In the genomic region with DNA sequence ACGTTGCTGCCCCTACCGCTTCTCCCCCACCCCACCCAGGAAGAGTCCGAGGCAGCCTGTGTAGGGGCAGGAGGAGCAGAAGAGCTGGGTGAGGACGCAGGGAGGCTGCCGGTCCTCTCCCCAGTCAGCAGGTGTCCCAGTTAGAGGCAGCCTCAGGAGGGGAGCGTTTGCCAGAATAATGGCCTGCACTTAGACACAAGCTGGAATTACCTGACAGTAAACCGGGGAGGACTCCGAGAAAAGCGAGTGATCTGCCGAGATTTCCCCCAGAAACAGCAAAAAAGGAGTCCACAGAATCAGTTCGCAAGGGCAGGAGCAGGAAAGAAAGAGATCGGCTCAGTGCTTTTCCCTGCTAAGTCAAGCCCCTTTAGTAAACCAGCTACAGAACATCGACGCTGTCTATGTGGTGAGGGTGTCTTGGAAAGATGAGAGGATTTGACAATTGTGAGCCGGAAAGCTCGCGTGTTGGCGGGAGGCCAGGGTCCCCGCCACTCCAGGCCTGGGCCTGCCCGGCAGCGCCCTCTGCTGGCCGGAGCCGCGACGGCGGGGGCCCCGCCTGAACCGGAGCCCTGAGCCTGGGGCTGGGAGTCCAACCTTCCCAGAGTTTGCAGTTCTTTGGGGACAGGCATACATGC, we compare ENCODE assay signal across 1 cellular context.
A peak's percentile ranks its signal among the peaks of the same experiment; 100 is the strongest.
TF ChIP-seq lines count a peak whose summit lies in the region.

No MANE protein-coding gene starts in this region.

TF ChIP-seq in HepG2, 621 proteins besides CTCF, POLR2A, EP300 and RAD21 (continued from another document):
- TF ChIP-seq PRDM4 (CRISPR knock-in tag; IDR thresholded peaks at IDR 0.05; ENCODE audit: borderline replicate concordance) (no peak), CREB1 (IDR thresholded peaks at IDR 0.05) (no peak), CREB1 (CRISPR knock-in tag; IDR thresholded peaks at IDR 0.05) (no peak), BRD4 (CRISPR knock-in tag; IDR thresholded peaks at IDR 0.05) (no peak), ZNF407 (CRISPR knock-in tag; IDR thresholded peaks at IDR 0.05; ENCODE audit: not compliant biosample characterization) (no peak), NBN (conservative IDR thresholded peaks at IDR 0.05) (no peak), SMAD1 (CRISPR knock-in tag; IDR thresholded peaks at IDR 0.05; ENCODE audit: borderline replicate concordance, low read depth) (peak; percentile 55; the same call in 1 of the 2 replicates), AGO1 (IDR thresholded peaks at IDR 0.05; ENCODE audit: low read depth, low read length, poor library complexity, severe bottlenecking) (no peak), ZSCAN25 (CRISPR knock-in tag; IDR thresholded peaks at IDR 0.05) (no peak), TEAD2 (CRISPR knock-in tag; IDR thresholded peaks at IDR 0.05) (no peak), NFE2 (CRISPR knock-in tag; IDR thresholded peaks at IDR 0.05) (no peak), ZNF749 (CRISPR knock-in tag; IDR thresholded peaks at IDR 0.05; ENCODE audit: borderline replicate concordance) (no peak), ELF1 (CRISPR knock-in tag; IDR thresholded peaks at IDR 0.05) (no peak), RBM22 (optimal IDR thresholded peaks at IDR 0.05; ENCODE audit: low read length) (no peak), ZNF557 (CRISPR knock-in tag; IDR thresholded peaks at IDR 0.05) (no peak), NFRKB (IDR thresholded peaks at IDR 0.05) (no peak), IKZF4 (CRISPR knock-in tag; IDR thresholded peaks at IDR 0.05; ENCODE audit: borderline replicate concordance, low read depth, not compliant biosample characterization) (no peak), NR2F1 (CRISPR knock-in tag; IDR thresholded peaks at IDR 0.05) (no peak), NRL (CRISPR knock-in tag; IDR thresholded peaks at IDR 0.05; ENCODE audit: borderline replicate concordance) (peak; percentile 77; the same call in 1 of the 2 replicates), KIAA2018 (CRISPR knock-in tag; IDR thresholded peaks at IDR 0.05; ENCODE audit: borderline replicate concordance) (peak; percentile 52; the same call in 1 of the 2 replicates), TGIF2 (CRISPR knock-in tag; IDR thresholded peaks at IDR 0.05) (no peak; the same call in none of the 2 replicates), SRSF1 (optimal IDR thresholded peaks at IDR 0.05; ENCODE audit: low read depth, low read length) (no peak), PITX1 (CRISPR knock-in tag; IDR thresholded peaks at IDR 0.05) (peak; percentile 63; the same call in 1 of the 2 replicates), CCAR2 (optimal IDR thresholded peaks at IDR 0.05; ENCODE audit: low read depth, low read length) (no peak), STAT6 (CRISPR knock-in tag; IDR thresholded peaks at IDR 0.05; ENCODE audit: borderline replicate concordance) (0 out of 2 replicates have a peak, but pooled peaks have one; percentile 35), ZNF550 (CRISPR knock-in tag; IDR thresholded peaks at IDR 0.05; ENCODE audit: borderline replicate concordance) (no peak)
- TF ChIP-seq, protein P1, sequence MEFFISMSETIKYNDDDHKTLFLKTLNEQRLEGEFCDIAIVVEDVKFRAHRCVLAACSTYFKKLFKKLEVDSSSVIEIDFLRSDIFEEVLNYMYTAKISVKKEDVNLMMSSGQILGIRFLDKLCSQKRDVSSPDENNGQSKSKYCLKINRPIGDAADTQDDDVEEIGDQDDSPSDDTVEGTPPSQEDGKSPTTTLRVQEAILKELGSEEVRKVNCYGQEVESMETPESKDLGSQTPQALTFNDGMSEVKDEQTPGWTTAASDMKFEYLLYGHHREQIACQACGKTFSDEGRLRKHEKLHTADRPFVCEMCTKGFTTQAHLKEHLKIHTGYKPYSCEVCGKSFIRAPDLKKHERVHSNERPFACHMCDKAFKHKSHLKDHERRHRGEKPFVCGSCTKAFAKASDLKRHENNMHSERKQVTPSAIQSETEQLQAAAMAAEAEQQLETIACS (CRISPR knock-in tag; IDR thresholded peaks at IDR 0.05) = no peak
